In genomic region chr5:131169810-131170539, GRCh38 we compare ENCODE assay signal across 1 cellular context.
TF ChIP-seq lines count a peak whose summit lies in the region.

No MANE protein-coding gene starts in this region.

TF ChIP-seq in HEK293, 187 proteins besides CTCF, POLR2A, EP300 and RAD21 (continued from another document):
- no peak for TF ChIP-seq ZBTB6 (tag by site-specific recombination; IDR thresholded peaks at IDR 0.05)
- TF ChIP-seq ZBTB48 (tag by site-specific recombination; IDR thresholded peaks at IDR 0.05): no peak
